Comparison of ENCODE assay signal across 17 cellular contexts in the genomic region with DNA sequence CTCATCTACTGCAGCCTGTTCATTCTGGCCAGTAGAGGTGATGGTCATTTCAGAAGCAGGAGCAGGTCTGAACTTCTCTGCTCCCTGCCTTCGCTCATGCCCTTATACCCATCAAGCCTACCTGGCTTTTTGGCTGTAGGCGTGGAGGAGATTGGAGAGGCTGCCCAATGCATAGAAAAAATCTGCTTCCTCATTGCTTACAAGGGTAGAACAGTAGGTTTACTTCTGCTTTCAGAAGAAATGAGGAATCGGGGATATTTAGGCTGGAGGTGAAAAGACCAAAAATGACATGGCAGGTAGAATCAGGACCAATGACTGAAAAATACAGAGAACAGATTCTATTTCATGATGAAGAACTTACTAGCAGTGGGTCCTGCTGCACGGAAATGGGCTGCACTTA.
A peak's percentile ranks its signal among the peaks of the same experiment; 100 is the strongest.
DNase-seq lines count a peak whose midpoint lies in the region; ATAC-seq, FAIRE-seq and TF ChIP-seq lines count a peak whose summit lies in the region.
"Had no signal": no experiment of that assay in that cellular context is flagged by ENCODE, and none has a peak within 500 bp of the region (broad histone marks: within the 10 kb centered on the region; RNA-seq: fewer than 3 reads in every experiment).

No MANE protein-coding gene starts in this region.

- peak overlapping the region; percentile 33 for H3K27ac Mint-ChIP-seq in activated naive CD8-positive, alpha-beta T cell treated with anti-CD3 and anti-CD28 coated beads, Interleukin-2, amount 50 U/mL, for 24 hours
- H3K27ac Mint-ChIP-seq in progenitor cell of endocrine pancreas: no peak overlapping the region

- CTCF ChIA-PET in A549 (lab: Yijun Ruan, JAX): interaction anchor here (0.5 to 2.7 kb wide), 18 partner anchors 13 to 330 kb away, joined by 3 to 36 read pairs (median 3); no protein-coding TSS in a partner anchor

- FAIRE-seq in A549 (lab: Jason Lieb, UNC): no peak
- FAIRE-seq: GM12891, pancreas had no signal

- peaks cover 9% of the 10 kb centered on the region for H3K4me1 Mint-ChIP-seq in activated naive CD8-positive, alpha-beta T cell treated with anti-CD3 and anti-CD28 coated beads, Interleukin-2, amount 50 U/mL, for 24 hours
- no peaks in the 10 kb centered on the region for H3K4me1 Mint-ChIP-seq in progenitor cell of endocrine pancreas (ENCODE audit: low read depth)

- H3K27me3 ChIP-seq in layer of hippocampus (ENCODE audit: control insufficient read depth, insufficient read depth, low read length): no peaks in the 10 kb centered on the region
- H3K27me3 ChIP-seq: pancreas, uterus had no signal

- DNase-seq in A549 (ENCODE audit: low read depth in 1 of 2, low spot score in 1 of 2): no peak
- peak; percentile 42 to 77 for DNase-seq in NOMO-1 (lab: John Stamatoyannopoulos, UW; ENCODE audit: unreplicated experiment in 2 of 2)
- DNase-seq in activated naive CD8-positive, alpha-beta T cell treated with anti-CD3 and anti-CD28 coated beads, Interleukin-2, amount 50 U/mL, for 24 hours: no peak
- no peak for DNase-seq in progenitor cell of endocrine pancreas (ENCODE audit: low spot score, unreplicated experiment)
- no peak for DNase-seq in activated effector memory CD4-positive, alpha-beta T cell treated with anti-CD3 and anti-CD28 coated beads, Interleukin-2, amount 50 U/mL, for 16 hours
- DNase-seq: ACHN; activated CD4-positive, alpha-beta T cell treated with anti-CD3 and anti-CD28 coated beads, Interleukin-2, amount 50 U/mL, for 1 hour; NCI-H1092 treated with DMSO at 0.1 percent for 48 hours; pancreas; stimulated activated naive CD8-positive, alpha-beta T cell treated with anti-CD3 and anti-CD28 coated beads, Interleukin-15, Interleukin-2, amounts not matched to agents 100 U/mL and 50 U/mL, for 24 hours; T-helper 2 cell; uterus had no signal

- H3K4me3 Mint-ChIP-seq in activated naive CD8-positive, alpha-beta T cell treated with anti-CD3 and anti-CD28 coated beads, Interleukin-2, amount 50 U/mL, for 24 hours: no peak overlapping the region
- H3K4me3 Mint-ChIP-seq in progenitor cell of endocrine pancreas (ENCODE audit: low read depth): no peak overlapping the region

- H3K27ac ChIP-seq in A549 (no peak overlapping the region), layer of hippocampus (ENCODE audit: low read depth, low read length) (peak overlapping the region; percentile 15)
- H3K27ac ChIP-seq: pancreas, uterus had no signal

- peak overlapping the region; percentile 40 for H3K4me2 ChIP-seq in A549

- H3K4me1 ChIP-seq in A549: peaks cover 18% of the 10 kb centered on the region
- H3K4me1 ChIP-seq: pancreas, uterus had no signal

- no peaks in the 10 kb centered on the region for H3K27me3 Mint-ChIP-seq in activated naive CD8-positive, alpha-beta T cell treated with anti-CD3 and anti-CD28 coated beads, Interleukin-2, amount 50 U/mL, for 24 hours
- H3K27me3 Mint-ChIP-seq in progenitor cell of endocrine pancreas: no peaks in the 10 kb centered on the region

- WGBS in A549 (ENCODE audit: missing lambda C conversion rate): 91% methylated on average over 4 of the region's 4 CpGs

- POLR2A ChIA-PET in A549 (lab: Yijun Ruan, JAX): no interaction called here

- no peak for TF ChIP-seq EP300 in A549 (IDR thresholded peaks at IDR 0.05)

- peaks cover 28% of the 10 kb centered on the region for H3K36me3 Mint-ChIP-seq in activated naive CD8-positive, alpha-beta T cell treated with anti-CD3 and anti-CD28 coated beads, Interleukin-2, amount 50 U/mL, for 24 hours (ENCODE audit: low read depth)
- peaks cover 8% of the 10 kb centered on the region for H3K36me3 Mint-ChIP-seq in progenitor cell of endocrine pancreas (ENCODE audit: insufficient read depth)

- TF ChIP-seq POLR2A in A549 (IDR thresholded peaks at IDR 0.05; ENCODE audit: low read length): no peak

- TF ChIP-seq CTCF in A549 (IDR thresholded peaks at IDR 0.05) (no peak), progenitor cell of endocrine pancreas (IDR thresholded peaks at IDR 0.05; ENCODE audit: unreplicated experiment) (no peak)

- no peak for TF ChIP-seq RAD21 in A549 (conservative IDR thresholded peaks at IDR 0.05 in 1 of 2, IDR thresholded peaks at IDR 0.05 in 1 of 2)

- no peaks in the 10 kb centered on the region for H3K9me3 ChIP-seq in A549
- H3K9me3 ChIP-seq: pancreas, uterus had no signal

- H3K4me3 ChIP-seq in A549: no peak overlapping the region
- H3K4me3 ChIP-seq: pancreas, skin epidermis, uterus had no signal

- H3K9me3 Mint-ChIP-seq in activated naive CD8-positive, alpha-beta T cell treated with anti-CD3 and anti-CD28 coated beads, Interleukin-2, amount 50 U/mL, for 24 hours: no peaks in the 10 kb centered on the region
- no peaks in the 10 kb centered on the region for H3K9me3 Mint-ChIP-seq in progenitor cell of endocrine pancreas (ENCODE audit: low read depth)

- ATAC-seq in A549 (0 out of 6 replicates have a peak, but pooled peaks of 1 of the 2 experiments have one; percentile 20), HG03469 (IDR thresholded peaks at IDR 0.05; ENCODE audit: unreplicated experiment) (no peak), HG03097 (IDR thresholded peaks at IDR 0.05; ENCODE audit: low FRiP score, unreplicated experiment) (no peak)
- no peak for ATAC-seq in activated naive CD8-positive, alpha-beta T cell treated with anti-CD3 and anti-CD28 coated beads, Interleukin-2, amount 50 U/mL, for 24 hours
- ATAC-seq: stimulated activated naive CD8-positive, alpha-beta T cell treated with anti-CD3 and anti-CD28 coated beads, Interleukin-15, Interleukin-2, amounts not matched to agents 100 U/mL and 50 U/mL, for 24 hours had no signal

TF ChIP-seq in A549, 52 proteins besides CTCF, POLR2A, EP300 and RAD21:
- TF ChIP-seq ZFP36 (IDR thresholded peaks at IDR 0.05; ENCODE audit: borderline replicate concordance, partially characterized antibody): no peak
- no peak for TF ChIP-seq CHD4 (IDR thresholded peaks at IDR 0.05; ENCODE audit: borderline replicate concordance)
- no peak for TF ChIP-seq EHMT2 (IDR thresholded peaks at IDR 0.05; ENCODE audit: low read depth)
- TF ChIP-seq HOXB5 (CRISPR knock-in tag; IDR thresholded peaks at IDR 0.05): no peak
- no peak for TF ChIP-seq CEBPB (IDR thresholded peaks at IDR 0.05)
- TF ChIP-seq ZSCAN20 (CRISPR knock-in tag; IDR thresholded peaks at IDR 0.05): no peak
- no peak for TF ChIP-seq TP53 (CRISPR knock-in tag; IDR thresholded peaks at IDR 0.05)
- TF ChIP-seq KDM1A (IDR thresholded peaks at IDR 0.05; ENCODE audit: low read depth): no peak
- no peak for TF ChIP-seq JUNB (IDR thresholded peaks at IDR 0.05)
- TF ChIP-seq RCOR1 (IDR thresholded peaks at IDR 0.05; ENCODE audit: low read depth, low read length): no peak
- TF ChIP-seq, protein P1, sequence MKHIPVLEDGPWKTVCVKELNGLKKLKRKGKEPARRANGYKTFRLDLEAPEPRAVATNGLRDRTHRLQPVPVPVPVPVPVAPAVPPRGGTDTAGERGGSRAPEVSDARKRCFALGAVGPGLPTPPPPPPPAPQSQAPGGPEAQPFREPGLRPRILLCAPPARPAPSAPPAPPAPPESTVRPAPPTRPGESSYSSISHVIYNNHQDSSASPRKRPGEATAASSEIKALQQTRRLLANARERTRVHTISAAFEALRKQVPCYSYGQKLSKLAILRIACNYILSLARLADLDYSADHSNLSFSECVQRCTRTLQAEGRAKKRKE (CRISPR knock-in tag; IDR thresholded peaks at IDR 0.05; ENCODE audit: low read depth): no peak
- no peak for TF ChIP-seq PHF8 (IDR thresholded peaks at IDR 0.05; ENCODE audit: borderline replicate concordance, low read depth)
- TF ChIP-seq GATA3 (IDR thresholded peaks at IDR 0.05; ENCODE audit: borderline replicate concordance): no peak
- TF ChIP-seq HOXA7 (CRISPR knock-in tag; IDR thresholded peaks at IDR 0.05): no peak
- TF ChIP-seq MYC (IDR thresholded peaks at IDR 0.05; ENCODE audit: borderline replicate concordance, low read length): no peak
- TF ChIP-seq, protein P2, sequence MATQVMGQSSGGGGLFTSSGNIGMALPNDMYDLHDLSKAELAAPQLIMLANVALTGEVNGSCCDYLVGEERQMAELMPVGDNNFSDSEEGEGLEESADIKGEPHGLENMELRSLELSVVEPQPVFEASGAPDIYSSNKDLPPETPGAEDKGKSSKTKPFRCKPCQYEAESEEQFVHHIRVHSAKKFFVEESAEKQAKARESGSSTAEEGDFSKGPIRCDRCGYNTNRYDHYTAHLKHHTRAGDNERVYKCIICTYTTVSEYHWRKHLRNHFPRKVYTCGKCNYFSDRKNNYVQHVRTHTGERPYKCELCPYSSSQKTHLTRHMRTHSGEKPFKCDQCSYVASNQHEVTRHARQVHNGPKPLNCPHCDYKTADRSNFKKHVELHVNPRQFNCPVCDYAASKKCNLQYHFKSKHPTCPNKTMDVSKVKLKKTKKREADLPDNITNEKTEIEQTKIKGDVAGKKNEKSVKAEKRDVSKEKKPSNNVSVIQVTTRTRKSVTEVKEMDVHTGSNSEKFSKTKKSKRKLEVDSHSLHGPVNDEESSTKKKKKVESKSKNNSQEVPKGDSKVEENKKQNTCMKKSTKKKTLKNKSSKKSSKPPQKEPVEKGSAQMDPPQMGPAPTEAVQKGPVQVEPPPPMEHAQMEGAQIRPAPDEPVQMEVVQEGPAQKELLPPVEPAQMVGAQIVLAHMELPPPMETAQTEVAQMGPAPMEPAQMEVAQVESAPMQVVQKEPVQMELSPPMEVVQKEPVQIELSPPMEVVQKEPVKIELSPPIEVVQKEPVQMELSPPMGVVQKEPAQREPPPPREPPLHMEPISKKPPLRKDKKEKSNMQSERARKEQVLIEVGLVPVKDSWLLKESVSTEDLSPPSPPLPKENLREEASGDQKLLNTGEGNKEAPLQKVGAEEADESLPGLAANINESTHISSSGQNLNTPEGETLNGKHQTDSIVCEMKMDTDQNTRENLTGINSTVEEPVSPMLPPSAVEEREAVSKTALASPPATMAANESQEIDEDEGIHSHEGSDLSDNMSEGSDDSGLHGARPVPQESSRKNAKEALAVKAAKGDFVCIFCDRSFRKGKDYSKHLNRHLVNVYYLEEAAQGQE (IDR thresholded peaks at IDR 0.05): no peak
- TF ChIP-seq, protein P3, sequence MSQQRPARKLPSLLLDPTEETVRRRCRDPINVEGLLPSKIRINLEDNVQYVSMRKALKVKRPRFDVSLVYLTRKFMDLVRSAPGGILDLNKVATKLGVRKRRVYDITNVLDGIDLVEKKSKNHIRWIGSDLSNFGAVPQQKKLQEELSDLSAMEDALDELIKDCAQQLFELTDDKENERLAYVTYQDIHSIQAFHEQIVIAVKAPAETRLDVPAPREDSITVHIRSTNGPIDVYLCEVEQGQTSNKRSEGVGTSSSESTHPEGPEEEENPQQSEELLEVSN (IDR thresholded peaks at IDR 0.05; ENCODE audit: borderline replicate concordance, low read depth): no peak
- TF ChIP-seq HDAC2 (IDR thresholded peaks at IDR 0.05): no peak
- no peak for TF ChIP-seq RARB (CRISPR knock-in tag; IDR thresholded peaks at IDR 0.05)

Comparison
In these comparisons a context has a peak if more than half of its experiments do, and no peak if none do; other contexts are left out.
1. DNase-seq: peak in NOMO-1 (2 of 2); none in A549 (0 of 2), activated naive CD8-positive, alpha-beta T cell treated with anti-CD3 and anti-CD28 coated beads, Interleukin-2, amount 50 U/mL, for 24 hours (single experiment), progenitor cell of endocrine pancreas (single experiment) and activated effector memory CD4-positive, alpha-beta T cell treated with anti-CD3 and anti-CD28 coated beads, Interleukin-2, amount 50 U/mL, for 16 hours (single experiment).